Comparison of ENCODE assay signal across 18 cellular contexts in the genomic region with DNA sequence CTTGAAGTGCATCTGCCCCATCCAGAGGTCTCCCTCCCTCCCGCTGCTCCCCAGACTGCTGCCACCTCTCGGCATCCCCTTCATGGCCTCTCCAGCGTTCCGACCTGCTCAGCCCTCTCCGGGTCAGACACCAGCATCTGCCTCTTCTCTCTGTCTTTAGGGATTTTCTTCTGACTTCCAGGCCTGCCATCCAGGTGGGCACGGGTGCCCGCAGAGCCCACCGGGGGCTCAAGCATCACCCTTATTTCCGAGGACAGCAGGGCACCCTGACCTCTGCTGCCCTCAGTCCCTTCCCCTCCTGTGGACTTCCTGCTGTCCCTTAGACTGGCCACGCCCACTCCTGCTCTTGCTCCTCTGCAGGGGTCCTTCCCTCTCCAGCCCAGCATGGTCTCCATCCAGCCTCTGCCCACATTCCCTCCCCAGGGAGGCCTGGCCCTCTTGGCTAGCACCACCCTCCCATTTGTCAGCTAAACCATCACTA.
"Had no signal": no experiment of that assay in that cellular context is flagged by ENCODE, and none has a peak within 500 bp of the region (broad histone marks: within the 10 kb centered on the region; RNA-seq: fewer than 3 reads in every experiment).

No MANE protein-coding gene starts in this region.

- H3K9ac ChIP-seq: neural progenitor cell had no signal

- H3K27ac Mint-ChIP-seq: activated naive CD4-positive, alpha-beta T cell treated with anti-CD3 and anti-CD28 coated beads, Interleukin-2, amount 10 ng/mL, durations not matched to agents 7 days and 5 days; mesothelial cell of epicardium; naive thymus-derived CD8-positive, alpha-beta T cell; neural progenitor cell; stimulated activated naive CD8-positive, alpha-beta T cell treated with anti-CD3 and anti-CD28 coated beads, Interleukin-15, Interleukin-2, amounts not matched to agents 100 ng/mL and 50 ng/mL, for 24 hours had no signal

- DNase-seq: activated CD4-positive, alpha-beta T cell treated with anti-CD3 and anti-CD28 coated beads for 1 hour; activated CD8-positive, alpha-beta memory T cell treated with anti-CD3 and anti-CD28 coated beads for 24 hours; activated CD8-positive, alpha-beta memory T cell treated with anti-CD3 and anti-CD28 coated beads, Interleukin-2, amount 50 U/mL, for 4 hours; amygdala; left colon; stimulated activated CD4-positive, alpha-beta T cell treated with anti-CD3 and anti-CD28 coated beads, Interleukin-1b, Interleukin-23, amount 100 ng/mL, for 48 hours; substantia nigra; T-helper 1 cell; thyroid gland had no signal

- H3K27ac ChIP-seq: heart left ventricle, neural progenitor cell, prostate gland, thyroid gland, upper lobe of right lung had no signal

- H3K27me3 Mint-ChIP-seq: activated naive CD4-positive, alpha-beta T cell treated with anti-CD3 and anti-CD28 coated beads, Interleukin-2, amount 10 ng/mL, durations not matched to agents 7 days and 5 days; naive thymus-derived CD8-positive, alpha-beta T cell; stimulated activated naive CD8-positive, alpha-beta T cell treated with anti-CD3 and anti-CD28 coated beads, Interleukin-15, Interleukin-2, amounts not matched to agents 100 ng/mL and 50 ng/mL, for 24 hours had no signal

- H3K4me3 Mint-ChIP-seq: activated naive CD4-positive, alpha-beta T cell treated with anti-CD3 and anti-CD28 coated beads, Interleukin-2, amount 10 ng/mL, durations not matched to agents 7 days and 5 days; mesothelial cell of epicardium; naive thymus-derived CD8-positive, alpha-beta T cell; neural progenitor cell; stimulated activated naive CD8-positive, alpha-beta T cell treated with anti-CD3 and anti-CD28 coated beads, Interleukin-15, Interleukin-2, amounts not matched to agents 100 ng/mL and 50 ng/mL, for 24 hours had no signal

- H3K9me3 ChIP-seq: heart left ventricle, prostate gland, thyroid gland, upper lobe of right lung had no signal

- H3K9me3 Mint-ChIP-seq: activated naive CD4-positive, alpha-beta T cell treated with anti-CD3 and anti-CD28 coated beads, Interleukin-2, amount 10 ng/mL, durations not matched to agents 7 days and 5 days; mesothelial cell of epicardium; naive thymus-derived CD8-positive, alpha-beta T cell; neural progenitor cell; stimulated activated naive CD8-positive, alpha-beta T cell treated with anti-CD3 and anti-CD28 coated beads, Interleukin-15, Interleukin-2, amounts not matched to agents 100 ng/mL and 50 ng/mL, for 24 hours had no signal

- H3K4me3 ChIP-seq: heart left ventricle, neural progenitor cell, prostate gland, thyroid gland, upper lobe of right lung had no signal

- H3K36me3 ChIP-seq: neural progenitor cell had no signal

- ATAC-seq: heart left ventricle; left colon; naive thymus-derived CD8-positive, alpha-beta T cell; right cardiac atrium; upper lobe of right lung had no signal

- H3K27me3 ChIP-seq: heart left ventricle, neural progenitor cell, thyroid gland, upper lobe of right lung had no signal
